Comparison of ENCODE assay signal across 1 cellular context in the genomic region with DNA sequence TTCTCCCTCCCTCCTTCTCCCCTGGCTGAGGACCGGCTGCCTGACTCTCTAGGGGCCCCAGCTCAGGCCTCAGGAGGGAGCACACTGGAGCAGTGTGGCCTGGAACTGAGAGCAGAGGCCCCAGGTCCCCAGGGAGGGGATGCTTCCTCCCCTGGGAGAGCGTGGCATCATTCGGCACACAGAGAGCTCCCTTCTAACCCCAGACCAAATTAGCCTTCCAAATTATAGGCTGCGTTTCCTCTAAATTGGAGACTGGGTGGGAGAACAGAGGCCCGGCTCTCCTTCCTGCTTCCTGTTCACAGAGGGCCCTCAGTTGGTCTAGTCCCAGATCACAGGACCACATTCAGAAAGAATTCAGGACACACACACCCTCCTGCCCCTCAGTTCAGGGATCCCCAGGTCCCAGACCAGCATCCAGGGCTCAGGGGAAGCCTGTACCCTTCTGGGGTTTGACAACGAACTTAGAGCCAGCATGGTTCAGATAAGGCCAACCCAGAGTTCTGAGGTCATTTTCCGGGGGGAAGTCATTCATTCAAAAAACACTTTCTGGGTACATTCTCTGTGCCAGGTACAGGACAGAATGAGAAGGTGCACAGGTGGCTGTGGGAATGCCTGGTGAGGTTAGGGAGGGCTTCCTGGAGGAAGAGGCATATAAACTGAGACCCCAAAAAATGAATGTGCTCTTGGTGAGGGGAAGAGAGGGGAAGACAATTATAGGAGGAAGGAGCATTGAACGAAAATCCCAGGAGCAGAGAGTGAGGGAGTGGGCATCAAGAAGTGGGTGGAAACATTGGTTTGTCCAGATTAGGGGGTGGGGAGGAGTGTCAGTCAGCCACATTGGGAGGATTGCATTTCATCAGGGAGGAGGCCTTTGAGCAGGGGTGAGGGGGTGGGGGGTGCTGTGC.
TF ChIP-seq lines count a peak whose summit lies in the region.

No MANE protein-coding gene starts in this region.

TF ChIP-seq in GM12878, 131 proteins besides CTCF, POLR2A, EP300 and RAD21 (continued from another document):
- TF ChIP-seq EED (IDR thresholded peaks at IDR 0.05; ENCODE audit: low read depth) (peak; percentile 59; the same call in 1 of the 2 replicates), BACH1 (IDR thresholded peaks at IDR 0.05; ENCODE audit: borderline replicate concordance) (peak; percentile 54; the same call in 1 of the 2 replicates), TBL1XR1 (IDR thresholded peaks at IDR 0.05; ENCODE audit: low read depth, low read length) (no peak), NR2F1 (conservative IDR thresholded peaks at IDR 0.05) (peak; percentile 75), HSF1 (IDR thresholded peaks at IDR 0.05; ENCODE audit: low read depth, low read length) (no peak), MYC (IDR thresholded peaks at IDR 0.05; ENCODE audit: insufficient read depth, insufficient read length, insufficient replicate concordance, low read length, severe bottlenecking) (no peak), SIN3A (IDR thresholded peaks at IDR 0.05; ENCODE audit: low read depth, low read length) (no peak), RCOR1 (conservative IDR thresholded peaks at IDR 0.05; ENCODE audit: low read depth, low read length) (0 out of 2 replicates have a peak, but pooled peaks have one; percentile 47), RAD51 (IDR thresholded peaks at IDR 0.05) (no peak), WRNIP1 (IDR thresholded peaks at IDR 0.05; ENCODE audit: borderline replicate concordance, low read depth, low read length) (no peak), HDAC6 (IDR thresholded peaks at IDR 0.05; ENCODE audit: unreplicated experiment) (no peak), SREBF2 (IDR thresholded peaks at IDR 0.05; ENCODE audit: low read length) (no peak), BCL3 (IDR thresholded peaks at IDR 0.05; ENCODE audit: borderline replicate concordance, insufficient read depth, low read depth, low read length, poor library complexity, severe bottlenecking) (peak; percentile 99), IKZF2 (IDR thresholded peaks at IDR 0.05) (peak; percentile 81 to 83), IRF4 (IDR thresholded peaks at IDR 0.05; ENCODE audit: low read depth, low read length) (peak; percentile 69; the same call in 1 of the 2 replicates), IKZF1 (conservative IDR thresholded peaks at IDR 0.05) (peak; percentile 93), SMC3 (IDR thresholded peaks at IDR 0.05; ENCODE audit: borderline replicate concordance, low read length) (peak; percentile 22; the same call in 1 of the 2 replicates), MEF2A (IDR thresholded peaks at IDR 0.05; ENCODE audit: insufficient read depth, low read depth, low read length) (peak; percentile 32; the same call in 1 of the 2 replicates), CUX1 (IDR thresholded peaks at IDR 0.05; ENCODE audit: insufficient replicate concordance, low read depth, low read length) (peak; percentile 99), SMARCA5 (IDR thresholded peaks at IDR 0.05) (0 out of 2 replicates have a peak, but pooled peaks have one; percentile 63), POU2F2 (IDR thresholded peaks at IDR 0.05; ENCODE audit: borderline replicate concordance, low read depth, low read length) (peak; percentile 47; the same call in 1 of the 3 replicates), NBN (IDR thresholded peaks at IDR 0.05) (no peak), JUND (IDR thresholded peaks at IDR 0.05; ENCODE audit: low read depth, low read length) (no peak), ATF7 (IDR thresholded peaks at IDR 0.05; ENCODE audit: low read depth) (peak; percentile 65), BCL11A (IDR thresholded peaks at IDR 0.05; ENCODE audit: low read depth, low read length) (peak; percentile 81), CHD2 (IDR thresholded peaks at IDR 0.05; ENCODE audit: borderline replicate concordance, low read depth, low read length) (peak; percentile 56; the same call in 1 of the 2 replicates), TCF3 (IDR thresholded peaks at IDR 0.05; ENCODE audit: borderline replicate concordance, insufficient read depth, low read depth, low read length) (no peak), TCF12 (IDR thresholded peaks at IDR 0.05; ENCODE audit: low read depth, low read length) (peak; percentile 95), MYB (IDR thresholded peaks at IDR 0.05; ENCODE audit: borderline replicate concordance, low read depth, low read length) (no peak), SPI1 (IDR thresholded peaks at IDR 0.05; ENCODE audit: borderline replicate concordance, insufficient read depth, low read depth, low read length) (peak; percentile 28; the same call in 1 of the 2 replicates), PAX5 (IDR thresholded peaks at IDR 0.05; ENCODE audit: borderline replicate concordance, low read depth, low read length) (peak; percentile 42; the same call in 1 of the 2 replicates)
- TF ChIP-seq, protein P1, sequence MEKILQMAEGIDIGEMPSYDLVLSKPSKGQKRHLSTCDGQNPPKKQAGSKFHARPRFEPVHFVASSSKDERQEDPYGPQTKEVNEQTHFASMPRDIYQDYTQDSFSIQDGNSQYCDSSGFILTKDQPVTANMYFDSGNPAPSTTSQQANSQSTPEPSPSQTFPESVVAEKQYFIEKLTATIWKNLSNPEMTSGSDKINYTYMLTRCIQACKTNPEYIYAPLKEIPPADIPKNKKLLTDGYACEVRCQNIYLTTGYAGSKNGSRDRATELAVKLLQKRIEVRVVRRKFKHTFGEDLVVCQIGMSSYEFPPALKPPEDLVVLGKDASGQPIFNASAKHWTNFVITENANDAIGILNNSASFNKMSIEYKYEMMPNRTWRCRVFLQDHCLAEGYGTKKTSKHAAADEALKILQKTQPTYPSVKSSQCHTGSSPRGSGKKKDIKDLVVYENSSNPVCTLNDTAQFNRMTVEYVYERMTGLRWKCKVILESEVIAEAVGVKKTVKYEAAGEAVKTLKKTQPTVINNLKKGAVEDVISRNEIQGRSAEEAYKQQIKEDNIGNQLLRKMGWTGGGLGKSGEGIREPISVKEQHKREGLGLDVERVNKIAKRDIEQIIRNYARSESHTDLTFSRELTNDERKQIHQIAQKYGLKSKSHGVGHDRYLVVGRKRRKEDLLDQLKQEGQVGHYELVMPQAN (conservative IDR thresholded peaks at IDR 0.05): no peak
- TF ChIP-seq, protein P2, sequence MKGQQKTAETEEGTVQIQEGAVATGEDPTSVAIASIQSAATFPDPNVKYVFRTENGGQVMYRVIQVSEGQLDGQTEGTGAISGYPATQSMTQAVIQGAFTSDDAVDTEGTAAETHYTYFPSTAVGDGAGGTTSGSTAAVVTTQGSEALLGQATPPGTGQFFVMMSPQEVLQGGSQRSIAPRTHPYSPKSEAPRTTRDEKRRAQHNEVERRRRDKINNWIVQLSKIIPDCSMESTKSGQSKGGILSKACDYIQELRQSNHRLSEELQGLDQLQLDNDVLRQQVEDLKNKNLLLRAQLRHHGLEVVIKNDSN (IDR thresholded peaks at IDR 0.05; ENCODE audit: borderline replicate concordance, extremely low read length, insufficient read depth, low read depth, low read length): no peak
TF ChIP-seq in GM12878: peak in this region for 35.
